19 cellular contexts compared by ENCODE assay signal in genomic region chr1:223312705-223313414, GRCh38. TPM values are rescaled to one million over a fixed set of nuclear protein-coding genes. Genes with fewer than 3 reads are reported as not detected.
DNase-seq lines count a peak whose midpoint lies in the region; ATAC-seq and TF ChIP-seq lines count a peak whose summit lies in the region.
"Had no signal": no experiment of that assay in that cellular context is flagged by ENCODE, and none has a peak within 500 bp of the region (broad histone marks: within the 10 kb centered on the region; RNA-seq: fewer than 3 reads in every experiment).

No MANE protein-coding gene starts in this region.

- no peaks in the 10 kb centered on the region for H3K4me1 ChIP-seq in foreskin keratinocyte

- no peaks in the 10 kb centered on the region for H3K36me3 Mint-ChIP-seq in activated T-helper 17 cell treated with anti-CD3 and anti-CD28 coated beads, Interleukin-2, amount 50 U/mL, for 72 hours (ENCODE audit: low read depth)
- H3K36me3 Mint-ChIP-seq: CD14-positive monocyte had no signal

- in situ Hi-C loops in Caki2 (cut with HindIII; ENCODE audit: low pct_unique_long_range_greater_than_20kb, low sequenced_read_pairs): no loop called here

- POLR2A ChIA-PET in GM10248 (lab: Yijun Ruan, JAX): no interaction called here

- peaks cover 11% of the 10 kb centered on the region for H3K4me1 Mint-ChIP-seq in activated T-helper 17 cell treated with anti-CD3 and anti-CD28 coated beads, Interleukin-2, amount 50 U/mL, for 72 hours
- H3K4me1 Mint-ChIP-seq: CD14-positive monocyte had no signal

- H3K4me3 Mint-ChIP-seq in activated T-helper 17 cell treated with anti-CD3 and anti-CD28 coated beads, Interleukin-2, amount 50 U/mL, for 72 hours: no peak overlapping the region
- H3K4me3 Mint-ChIP-seq: CD14-positive monocyte had no signal

- CTCF ChIA-PET in GM10248 (lab: Yijun Ruan, JAX): no interaction called here

- H3K27me3 ChIP-seq in foreskin keratinocyte: peaks cover 3% of the 10 kb centered on the region

- peak; percentile 36 for DNase-seq in Caki2 (ENCODE audit: low read depth)
- DNase-seq in ELR (ENCODE audit: low read depth): peak; percentile 56
- DNase-seq in foreskin keratinocyte: no peak
- no peak for DNase-seq in putamen (ENCODE audit: low spot score)
- DNase-seq in NCI-H1092 (lab: John Stamatoyannopoulos, UW): no peak
- no peak for DNase-seq in GM10248 (ENCODE audit: extremely low spot score)
- DNase-seq: COR-L47, DMS153, MV-4-11, NCI-H187, NCI-H2227 treated with DMSO at 0.1 percent for 48 hours, NCI-H510A treated with DMSO at 0.1 percent for 48 hours, NCI-H774, OCI-M1, SHP77 had no signal

- no peak overlapping the region for H3K27ac Mint-ChIP-seq in activated T-helper 17 cell treated with anti-CD3 and anti-CD28 coated beads, Interleukin-2, amount 50 U/mL, for 72 hours

- no peak overlapping the region for H3K27ac ChIP-seq in foreskin keratinocyte
- H3K27ac ChIP-seq: SK-N-MC had no signal

- H3K9me3 Mint-ChIP-seq in activated T-helper 17 cell treated with anti-CD3 and anti-CD28 coated beads, Interleukin-2, amount 50 U/mL, for 72 hours: no peaks in the 10 kb centered on the region

- TF ChIP-seq CTCF in foreskin keratinocyte (conservative IDR thresholded peaks at IDR 0.05): no peak
- no peak for TF ChIP-seq CTCF in GM10248 (IDR thresholded peaks at IDR 0.05; ENCODE audit: control extremely low read depth, extremely low read depth, low read depth, missing control alignments)

- no peaks in the 10 kb centered on the region for H3K27me3 Mint-ChIP-seq in activated T-helper 17 cell treated with anti-CD3 and anti-CD28 coated beads, Interleukin-2, amount 50 U/mL, for 72 hours

- ATAC-seq in activated T-helper 17 cell treated with anti-CD3 and anti-CD28 coated beads, Interleukin-2, amount 50 U/mL, for 72 hours (replicated peaks): peak; percentile 19
- ATAC-seq in foreskin keratinocyte (peak; percentile 62), GM21447 (IDR thresholded peaks at IDR 0.05; ENCODE audit: unreplicated experiment) (no peak)

RNA-seq across cellular contexts. Expression of gene SUSD4, which starts 51.1 kb away (rescaled TPM):
- total RNA-seq in Caki2 (2014; rRNA removed; shearing (Covaris generic); ENCODE audit: low replicate concordance): 3.5 and 11.9 TPM in 2 replicates
- total RNA-seq in activated T-helper 17 cell treated with anti-CD3 and anti-CD28 coated beads, Interleukin-2, amount 50 U/mL, for 72 hours: under 1 TPM; 0.11 to 0.42 TPM
- 2.4 and 3.0 TPM in 2 replicates for total RNA-seq in foreskin keratinocyte
- 1.2 and 1.5 TPM in 2 replicates for polyA plus RNA-seq in foreskin keratinocyte

Comparison
In these comparisons a context has a peak if more than half of its experiments do, and no peak if none do; other contexts are left out.
1. DNase-seq: peak in Caki2 (single experiment) and ELR (single experiment); none in foreskin keratinocyte (0 of 2), putamen (single experiment), NCI-H1092 (single experiment) and GM10248 (single experiment).